In genomic region chr2:75709297-75709696, GRCh38 we compare ENCODE assay signal across 8 cellular contexts. TPM values are rescaled to one million over a fixed set of nuclear protein-coding genes. Genes with fewer than 3 reads are reported as not detected.
DNase-seq lines count a peak whose midpoint lies in the region; ATAC-seq and TF ChIP-seq lines count a peak whose summit lies in the region.

No MANE protein-coding gene starts in this region.

- H3K4me2 ChIP-seq in GM23338, result peak overlapping the region; percentile 72

- H3K27me3 ChIP-seq in GM23338 (ENCODE audit: insufficient read depth), result no peaks in the 10 kb centered on the region

- ATAC-seq in GM23338 (no peak), GM19351 (IDR thresholded peaks at IDR 0.05; ENCODE audit: unreplicated experiment) (no peak)

- H3K27ac Mint-ChIP-seq in GM23338, result no peak overlapping the region
- H3K27ac Mint-ChIP-seq in activated CD4-positive, alpha-beta memory T cell treated with anti-CD3 and anti-CD28 coated beads for 36 hours, result peak overlapping the region; percentile 10

- no peaks in the 10 kb centered on the region; the same call in 2 of the 3 replicates for H3K9me3 Mint-ChIP-seq in GM23338
- no peaks in the 10 kb centered on the region for H3K9me3 Mint-ChIP-seq in activated CD4-positive, alpha-beta memory T cell treated with anti-CD3 and anti-CD28 coated beads for 36 hours

- H3K27me3 Mint-ChIP-seq in GM23338 (ENCODE audit: insufficient read depth, low read depth, poor library complexity), result peaks cover 3% of the 10 kb centered on the region
- H3K27me3 Mint-ChIP-seq in activated CD4-positive, alpha-beta memory T cell treated with anti-CD3 and anti-CD28 coated beads for 36 hours, result no peaks in the 10 kb centered on the region

- DNase-seq in AG04449 (ENCODE audit: low read depth, low spot score), result no peak
- no peak for DNase-seq in GM23338 (ENCODE audit: low spot score)
- DNase-seq in activated CD4-positive, alpha-beta memory T cell treated with anti-CD3 and anti-CD28 coated beads for 36 hours, result no peak
- DNase-seq in kidney tubule cell (ENCODE audit: low spot score), result peak; percentile 9
- no peak for DNase-seq in NCI-H2171 (lab: John Stamatoyannopoulos, UW)
- no peak for DNase-seq in lower leg skin (ENCODE audit: low spot score in 2 of 2)
- no peak for DNase-seq in head of caudate nucleus

- no peaks in the 10 kb centered on the region for H4K20me1 ChIP-seq in GM23338 (replicated peaks; ENCODE audit: insufficient read depth)

- no peaks in the 10 kb centered on the region for H3K36me3 ChIP-seq in GM23338 (ENCODE audit: insufficient read depth)

- peaks cover 5% of the 10 kb centered on the region; the same call in 1 of the 2 replicates for H3F3A ChIP-seq in GM23338 (replicated peaks; ENCODE audit: low read depth)

- H3K4me3 Mint-ChIP-seq in GM23338, result peak overlapping the region; percentile 65
- peak overlapping the region; percentile 71 for H3K4me3 Mint-ChIP-seq in activated CD4-positive, alpha-beta memory T cell treated with anti-CD3 and anti-CD28 coated beads for 36 hours

- no peak overlapping the region for H3K27ac ChIP-seq in GM23338 (ENCODE audit: low read depth)

- POLR2A ChIA-PET in AG04449 (lab: Yijun Ruan, JAX), result no interaction called here
- POLR2A ChIA-PET in activated CD4-positive, alpha-beta memory T cell treated with anti-CD3 and anti-CD28 coated beads for 36 hours (lab: Charles Lee), result no interaction called here

- H3K4me1 ChIP-seq in GM23338 (ENCODE audit: insufficient read depth), result peaks cover 16% of the 10 kb centered on the region

- 41 to 48% methylated on average over 3 of the region's 3 CpGs for WGBS in lower leg skin, 2 donors

- no peak for TF ChIP-seq POLR2A in lower leg skin (IDR thresholded peaks at IDR 0.05)

- peaks cover 22% of the 10 kb centered on the region for H3K36me3 Mint-ChIP-seq in GM23338 (ENCODE audit: low read depth)
- H3K36me3 Mint-ChIP-seq in activated CD4-positive, alpha-beta memory T cell treated with anti-CD3 and anti-CD28 coated beads for 36 hours, result peaks cover 25% of the 10 kb centered on the region

- TF ChIP-seq CTCF in AG04449 (IDR thresholded peaks at IDR 0.05; ENCODE audit: insufficient read depth, low read length, missing control alignments) (no peak), GM23338 (conservative IDR thresholded peaks at IDR 0.05; ENCODE audit: low read depth in 2 of 2) (no peak), lower leg skin (IDR thresholded peaks at IDR 0.05) (no peak)

- intact Hi-C loops in activated CD4-positive, alpha-beta memory T cell treated with anti-CD3 and anti-CD28 coated beads for 36 hours (cut with micrococcal nuclease), result no loop called here
- intact Hi-C loops in lower leg skin (cut with DNase I; ENCODE audit: low total_unique reads), result no loop called here
- intact Hi-C loops in head of caudate nucleus (cut with DNase I), result no loop called here

- H3K4me3 ChIP-seq in AG04449 (ENCODE audit: low read depth, low read length) (0 out of 2 replicates have a peak overlapping the region, but pooled peaks have one; percentile 15), GM23338 (peak overlapping the region; percentile 60), lower leg skin (ENCODE audit: low read depth, poor library complexity, severe bottlenecking) (no peak overlapping the region)

- H3K9me2 ChIP-seq in GM23338 (ENCODE audit: insufficient read depth), result no peaks in the 10 kb centered on the region

- peaks cover 18% of the 10 kb centered on the region for H3K4me1 Mint-ChIP-seq in GM23338
- H3K4me1 Mint-ChIP-seq in activated CD4-positive, alpha-beta memory T cell treated with anti-CD3 and anti-CD28 coated beads for 36 hours (ENCODE audit: low read depth), result peaks cover 28% of the 10 kb centered on the region

- CTCF ChIA-PET in AG04449 (lab: Yijun Ruan, JAX), result interaction anchor here (1.3 kb wide), 1 partner anchor 33 kb away, joined by 4 read pairs; no protein-coding TSS in a partner anchor
- CTCF ChIA-PET in activated CD4-positive, alpha-beta memory T cell treated with anti-CD3 and anti-CD28 coated beads for 36 hours (lab: Charles Lee), result interaction anchor here (0.6 to 2.7 kb wide), 6 partner anchors 8 to 69 kb away, joined by 3 to 6 read pairs (median 4); no protein-coding TSS in a partner anchor

- H3K79me2 ChIP-seq in GM23338 (replicated peaks; ENCODE audit: insufficient read depth), result peaks cover 13% of the 10 kb centered on the region

- H2AFZ ChIP-seq in GM23338, result no peak overlapping the region

TF ChIP-seq in GM23338, 12 proteins besides CTCF, POLR2A, EP300 and RAD21 (continues in another document):
- TF ChIP-seq, protein P1, sequence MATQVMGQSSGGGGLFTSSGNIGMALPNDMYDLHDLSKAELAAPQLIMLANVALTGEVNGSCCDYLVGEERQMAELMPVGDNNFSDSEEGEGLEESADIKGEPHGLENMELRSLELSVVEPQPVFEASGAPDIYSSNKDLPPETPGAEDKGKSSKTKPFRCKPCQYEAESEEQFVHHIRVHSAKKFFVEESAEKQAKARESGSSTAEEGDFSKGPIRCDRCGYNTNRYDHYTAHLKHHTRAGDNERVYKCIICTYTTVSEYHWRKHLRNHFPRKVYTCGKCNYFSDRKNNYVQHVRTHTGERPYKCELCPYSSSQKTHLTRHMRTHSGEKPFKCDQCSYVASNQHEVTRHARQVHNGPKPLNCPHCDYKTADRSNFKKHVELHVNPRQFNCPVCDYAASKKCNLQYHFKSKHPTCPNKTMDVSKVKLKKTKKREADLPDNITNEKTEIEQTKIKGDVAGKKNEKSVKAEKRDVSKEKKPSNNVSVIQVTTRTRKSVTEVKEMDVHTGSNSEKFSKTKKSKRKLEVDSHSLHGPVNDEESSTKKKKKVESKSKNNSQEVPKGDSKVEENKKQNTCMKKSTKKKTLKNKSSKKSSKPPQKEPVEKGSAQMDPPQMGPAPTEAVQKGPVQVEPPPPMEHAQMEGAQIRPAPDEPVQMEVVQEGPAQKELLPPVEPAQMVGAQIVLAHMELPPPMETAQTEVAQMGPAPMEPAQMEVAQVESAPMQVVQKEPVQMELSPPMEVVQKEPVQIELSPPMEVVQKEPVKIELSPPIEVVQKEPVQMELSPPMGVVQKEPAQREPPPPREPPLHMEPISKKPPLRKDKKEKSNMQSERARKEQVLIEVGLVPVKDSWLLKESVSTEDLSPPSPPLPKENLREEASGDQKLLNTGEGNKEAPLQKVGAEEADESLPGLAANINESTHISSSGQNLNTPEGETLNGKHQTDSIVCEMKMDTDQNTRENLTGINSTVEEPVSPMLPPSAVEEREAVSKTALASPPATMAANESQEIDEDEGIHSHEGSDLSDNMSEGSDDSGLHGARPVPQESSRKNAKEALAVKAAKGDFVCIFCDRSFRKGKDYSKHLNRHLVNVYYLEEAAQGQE (IDR thresholded peaks at IDR 0.05; ENCODE audit: unreplicated experiment), result no peak
- TF ChIP-seq EZH2phosphoT487 (IDR thresholded peaks at IDR 0.05; ENCODE audit: unreplicated experiment), result no peak
- TF ChIP-seq EZH2 (IDR thresholded peaks at IDR 0.05; ENCODE audit: low read depth, unreplicated experiment), result no peak
- TF ChIP-seq, protein P2, sequence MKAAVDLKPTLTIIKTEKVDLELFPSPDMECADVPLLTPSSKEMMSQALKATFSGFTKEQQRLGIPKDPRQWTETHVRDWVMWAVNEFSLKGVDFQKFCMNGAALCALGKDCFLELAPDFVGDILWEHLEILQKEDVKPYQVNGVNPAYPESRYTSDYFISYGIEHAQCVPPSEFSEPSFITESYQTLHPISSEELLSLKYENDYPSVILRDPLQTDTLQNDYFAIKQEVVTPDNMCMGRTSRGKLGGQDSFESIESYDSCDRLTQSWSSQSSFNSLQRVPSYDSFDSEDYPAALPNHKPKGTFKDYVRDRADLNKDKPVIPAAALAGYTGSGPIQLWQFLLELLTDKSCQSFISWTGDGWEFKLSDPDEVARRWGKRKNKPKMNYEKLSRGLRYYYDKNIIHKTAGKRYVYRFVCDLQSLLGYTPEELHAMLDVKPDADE (IDR thresholded peaks at IDR 0.05), result no peak

RNA-seq across cellular contexts. Expression of gene GCFC2, which starts 1.4 kb away (rescaled TPM):
- total RNA-seq in GM23338 (2014; rRNA removed; shearing (Covaris generic)), result 24.4 and 26.2 TPM in 2 replicates
- 19.1 and 23.8 TPM in 2 replicates for polyA plus RNA-seq in GM23338 (2016; fragmentation: Nextera tagmentation; extraction: Ambion mirVana)
- total RNA-seq in activated CD4-positive, alpha-beta memory T cell treated with anti-CD3 and anti-CD28 coated beads for 36 hours, result 10 to 100 TPM; 29.2 to 30.7 TPM
- total RNA-seq in lower leg skin, result 10 to 100 TPM; 15.2 to 26.4 (median 16.6) TPM
